Comparison of ENCODE assay signal across 10 cellular contexts in genomic region chr11:61950035-61950547, GRCh38. TPM values are rescaled to one million over a fixed set of nuclear protein-coding genes. Genes with fewer than 3 reads are reported as not detected.
DNase-seq lines count a peak whose midpoint lies in the region; ATAC-seq, FAIRE-seq and TF ChIP-seq lines count a peak whose summit lies in the region.
"Had no signal": no experiment of that assay in that cellular context is flagged by ENCODE, and none has a peak within 500 bp of the region (broad histone marks: within the 10 kb centered on the region; RNA-seq: fewer than 3 reads in every experiment).

BEST1 (plus strand) TSS chr11:61950351; CDS start chr11:61951807, 1,456 bp downstream.

- H3K36me3 Mint-ChIP-seq in neural crest cell (ENCODE audit: low read depth), result no peaks in the 10 kb centered on the region

- CTCF ChIA-PET in A549 (lab: Yijun Ruan, JAX), result interaction anchor here (0.7 to 11.9 kb wide), 10 partner anchors 11 to 158 kb away, joined by 3 to 565 read pairs (median 6); no protein-coding TSS in a partner anchor

- POLR2A ChIA-PET in A549 (lab: Yijun Ruan, JAX), result interaction anchor here (0.9 to 1.6 kb wide), 4 partner anchors 12 to 75 kb away, joined by 3 to 14 read pairs (median 7); partner anchors contain the start of gene FTH1

- 88% methylated on average over 8 of the region's 8 CpGs for WGBS in A549 (ENCODE audit: missing lambda C conversion rate)

- no peak for DNase-seq in A549 (ENCODE audit: low read depth in 1 of 2, low spot score in 1 of 2)
- DNase-seq in coronary artery (ENCODE audit: low spot score), result no peak
- DNase-seq in neural crest cell (ENCODE audit: low read depth, low spot score), result no peak
- DNase-seq in T1000 (lab: John Stamatoyannopoulos, UW), result no peak
- no peak for DNase-seq in SJCRH30

- no peak for FAIRE-seq in A549 (lab: Jason Lieb, UNC)
- FAIRE-seq: D721Med, GM12891 had no signal

- H3K27me3 ChIP-seq in HUES6 (ENCODE audit: control insufficient read depth, insufficient read depth, low read length) (peaks cover 12% of the 10 kb centered on the region), SJCRH30 (no peaks in the 10 kb centered on the region)

- H3K9ac ChIP-seq in HUES6 (ENCODE audit: low read length), result peak within 1 kb of the TSS; percentile 21

- TF ChIP-seq POLR2A in A549 (IDR thresholded peaks at IDR 0.05; ENCODE audit: low read length), result no peak

- H3K9me3 ChIP-seq in A549, result no peaks in the 10 kb centered on the region
- no peaks in the 10 kb centered on the region for H3K9me3 ChIP-seq in HUES6 (ENCODE audit: control insufficient read depth, insufficient read depth, low read depth, low read length)
- no peaks in the 10 kb centered on the region for H3K9me3 ChIP-seq in SJCRH30 (replicated peaks)

- H3K27me3 Mint-ChIP-seq in neural crest cell (ENCODE audit: low read depth), result peaks cover 17% of the 10 kb centered on the region

- H3K27ac Mint-ChIP-seq in neural crest cell (ENCODE audit: unreplicated experiment), result peak within 1 kb of the TSS; percentile 28

- H3K4me2 ChIP-seq in A549, result peak within 1 kb of the TSS; percentile 37; the same call in 2 of the 3 replicates

- H3K4me1 Mint-ChIP-seq in neural crest cell, result peaks cover 12% of the 10 kb centered on the region

- ATAC-seq in A549, result no peak
- ATAC-seq in HG03095 (IDR thresholded peaks at IDR 0.05; ENCODE audit: unreplicated experiment), result no peak
- no peak for ATAC-seq in HG03280 (IDR thresholded peaks at IDR 0.05; ENCODE audit: unreplicated experiment)

- TF ChIP-seq EP300 in A549 (IDR thresholded peaks at IDR 0.05), result no peak

- H3K4me1 ChIP-seq in A549 (peaks cover 60% of the 10 kb centered on the region), HUES6 (ENCODE audit: control insufficient read depth, insufficient read depth, low read length) (peaks cover 10% of the 10 kb centered on the region; the same call in 1 of the 2 replicates), SJCRH30 (no peaks in the 10 kb centered on the region)

- no peaks in the 10 kb centered on the region for H3K9me3 Mint-ChIP-seq in neural crest cell

- peak within 1 kb of the TSS; percentile 19 for H3K4me3 Mint-ChIP-seq in neural crest cell

- H3K27ac ChIP-seq in A549 (peak within 1 kb of the TSS; percentile 72 to 86), HUES6 (ENCODE audit: low read depth, low read length) (no peak within 1 kb of the TSS; the same call in 1 of the 2 replicates), coronary artery (peak within 1 kb of the TSS; percentile 44 to 70), SJCRH30 (no peak within 1 kb of the TSS; the same call in 1 of the 2 replicates)

- H3K36me3 ChIP-seq in HUES6 (ENCODE audit: control insufficient read depth, insufficient read depth, low read length) (no peaks in the 10 kb centered on the region), SJCRH30 (no peaks in the 10 kb centered on the region)

- H3K4me3 ChIP-seq in A549 (no peak within 1 kb of the TSS), HUES6 (ENCODE audit: low read depth, low read length) (no peak within 1 kb of the TSS), coronary artery (no peak within 1 kb of the TSS), SJCRH30 (no peak within 1 kb of the TSS)

- no peak for TF ChIP-seq RAD21 in A549 (conservative IDR thresholded peaks at IDR 0.05 in 1 of 2, IDR thresholded peaks at IDR 0.05 in 1 of 2)

- no peak for TF ChIP-seq CTCF in A549 (IDR thresholded peaks at IDR 0.05)
- no peak for TF ChIP-seq CTCF in coronary artery (IDR thresholded peaks at IDR 0.05)
- no peak for TF ChIP-seq CTCF in neural crest cell (conservative IDR thresholded peaks at IDR 0.05)

TF ChIP-seq in A549, 52 proteins besides CTCF, POLR2A, EP300 and RAD21:
- TF ChIP-seq KDM5A (IDR thresholded peaks at IDR 0.05), result no peak
- TF ChIP-seq RFX5 (IDR thresholded peaks at IDR 0.05), result no peak
- TF ChIP-seq, protein P1, sequence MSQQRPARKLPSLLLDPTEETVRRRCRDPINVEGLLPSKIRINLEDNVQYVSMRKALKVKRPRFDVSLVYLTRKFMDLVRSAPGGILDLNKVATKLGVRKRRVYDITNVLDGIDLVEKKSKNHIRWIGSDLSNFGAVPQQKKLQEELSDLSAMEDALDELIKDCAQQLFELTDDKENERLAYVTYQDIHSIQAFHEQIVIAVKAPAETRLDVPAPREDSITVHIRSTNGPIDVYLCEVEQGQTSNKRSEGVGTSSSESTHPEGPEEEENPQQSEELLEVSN (IDR thresholded peaks at IDR 0.05; ENCODE audit: borderline replicate concordance, low read depth), result no peak
- no peak for TF ChIP-seq PHF8 (IDR thresholded peaks at IDR 0.05; ENCODE audit: borderline replicate concordance, low read depth)
- no peak for TF ChIP-seq POLR2AphosphoS2 (conservative IDR thresholded peaks at IDR 0.05; ENCODE audit: low read length)
- no peak for TF ChIP-seq CHD2 (IDR thresholded peaks at IDR 0.05; ENCODE audit: low read length, partially characterized antibody)
- TF ChIP-seq TP53 (CRISPR knock-in tag; IDR thresholded peaks at IDR 0.05), result no peak
- no peak for TF ChIP-seq RARB (CRISPR knock-in tag; IDR thresholded peaks at IDR 0.05)
- TF ChIP-seq ELK1 (IDR thresholded peaks at IDR 0.05; ENCODE audit: low read depth, low read length), result no peak
- TF ChIP-seq, protein P2, sequence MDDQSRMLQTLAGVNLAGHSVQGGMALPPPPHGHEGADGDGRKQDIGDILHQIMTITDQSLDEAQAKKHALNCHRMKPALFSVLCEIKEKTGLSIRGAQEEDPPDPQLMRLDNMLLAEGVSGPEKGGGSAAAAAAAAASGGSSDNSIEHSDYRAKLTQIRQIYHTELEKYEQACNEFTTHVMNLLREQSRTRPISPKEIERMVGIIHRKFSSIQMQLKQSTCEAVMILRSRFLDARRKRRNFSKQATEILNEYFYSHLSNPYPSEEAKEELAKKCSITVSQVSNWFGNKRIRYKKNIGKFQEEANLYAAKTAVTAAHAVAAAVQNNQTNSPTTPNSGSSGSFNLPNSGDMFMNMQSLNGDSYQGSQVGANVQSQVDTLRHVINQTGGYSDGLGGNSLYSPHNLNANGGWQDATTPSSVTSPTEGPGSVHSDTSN (IDR thresholded peaks at IDR 0.05), result no peak
- TF ChIP-seq HEYL (CRISPR knock-in tag; IDR thresholded peaks at IDR 0.05), result no peak
- TF ChIP-seq SREBF2 (IDR thresholded peaks at IDR 0.05), result no peak
- TF ChIP-seq MAX (IDR thresholded peaks at IDR 0.05), result no peak
- no peak for TF ChIP-seq NFE2L2 (conservative IDR thresholded peaks at IDR 0.05; ENCODE audit: low read length)
- no peak for TF ChIP-seq NPAS2 (CRISPR knock-in tag; IDR thresholded peaks at IDR 0.05; ENCODE audit: borderline replicate concordance)
- no peak for TF ChIP-seq SMC3 (IDR thresholded peaks at IDR 0.05)
- TF ChIP-seq MAZ (IDR thresholded peaks at IDR 0.05; ENCODE audit: borderline replicate concordance, low read depth, low read length), result no peak
- no peak for TF ChIP-seq JUN (IDR thresholded peaks at IDR 0.05)
- TF ChIP-seq, protein P3, sequence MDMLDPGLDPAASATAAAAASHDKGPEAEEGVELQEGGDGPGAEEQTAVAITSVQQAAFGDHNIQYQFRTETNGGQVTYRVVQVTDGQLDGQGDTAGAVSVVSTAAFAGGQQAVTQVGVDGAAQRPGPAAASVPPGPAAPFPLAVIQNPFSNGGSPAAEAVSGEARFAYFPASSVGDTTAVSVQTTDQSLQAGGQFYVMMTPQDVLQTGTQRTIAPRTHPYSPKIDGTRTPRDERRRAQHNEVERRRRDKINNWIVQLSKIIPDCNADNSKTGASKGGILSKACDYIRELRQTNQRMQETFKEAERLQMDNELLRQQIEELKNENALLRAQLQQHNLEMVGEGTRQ (IDR thresholded peaks at IDR 0.05), result no peak

RNA-seq across cellular contexts. Expression of gene BEST1, which starts in this region (rescaled TPM):
- polyA plus RNA-seq in A549 (2011; rRNA removed) (1.2 and 1.5 TPM in 2 replicates), A549 (2017; fragmentation: RNase III; extraction: RNeasy Plus Mini Kit Qiagen cat#74134 plus additional on column Dnase treatment) (0.98 to 2.1 TPM (median 1.9 TPM) in 3 replicates)
- polyA plus RNA-seq in A549 (2012; cell fraction: cytosol; rRNA removed), result 0.23 and 0.29 TPM in 2 replicates
- 0.22 and 0.32 TPM in 2 replicates for polyA plus RNA-seq in A549 (2012; cell fraction: nucleus; rRNA removed)
- 2.0 and 2.2 TPM in 2 replicates for polyA minus RNA-seq in A549 (2011; rRNA and poly(A)+ RNA removed)
- total RNA-seq in neural crest cell, result 0.52 and 0.96 TPM in 2 replicates
- 0.05 and 0.26 TPM in 2 replicates for total RNA-seq in SJCRH30 (2014; rRNA removed; shearing (Covaris generic))

Comparison
In these comparisons a context has a peak if more than half of its experiments do, and no peak if none do; other contexts are left out.
1. H3K27ac ChIP-seq: peak in A549 (2 of 2) and coronary artery (2 of 2); none in HUES6 (single experiment) and SJCRH30 (single experiment).